ENCODE assay signal across 1 cellular context in the genomic region with DNA sequence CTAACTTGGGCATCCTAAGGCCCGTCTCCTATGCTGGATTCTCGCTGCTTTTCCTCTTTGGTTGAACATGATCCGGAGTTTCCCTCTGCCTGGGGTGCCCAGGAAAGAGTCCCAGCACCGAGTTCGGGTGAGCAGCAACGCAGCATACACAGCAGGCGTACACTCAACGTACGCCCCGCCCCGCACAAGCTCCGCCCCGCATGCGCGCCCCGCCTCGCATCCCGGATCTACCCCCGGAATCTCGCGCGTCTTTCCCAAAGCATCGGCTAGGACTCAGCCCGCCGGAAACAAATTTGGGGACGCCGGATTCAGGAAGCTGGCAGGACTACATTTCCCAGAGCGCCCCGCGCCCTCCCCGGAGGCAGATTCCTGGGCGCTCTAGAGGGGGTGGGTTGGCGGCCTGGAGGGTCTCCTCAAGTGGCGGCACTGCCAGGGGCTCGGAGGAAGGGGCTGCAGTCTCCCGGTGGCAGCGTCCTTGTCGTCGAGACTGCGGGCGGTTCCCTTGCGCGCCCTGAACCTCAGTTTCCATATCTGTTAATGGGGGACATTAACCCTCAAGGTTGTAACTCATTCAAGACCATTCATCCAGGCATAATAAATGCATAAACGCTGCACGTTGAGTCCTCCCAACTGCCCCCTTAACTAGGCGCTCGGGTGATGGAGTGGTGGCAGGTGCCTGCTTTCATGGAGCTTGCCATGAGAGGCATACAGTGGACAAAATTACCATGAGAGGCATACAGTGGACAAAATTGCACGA.
TF ChIP-seq lines count a peak whose summit lies in the region.

No MANE protein-coding gene starts in this region.

TF ChIP-seq in A549, 52 proteins besides CTCF, POLR2A, EP300 and RAD21 (continued from another document):
- TF ChIP-seq MYC (IDR thresholded peaks at IDR 0.05; ENCODE audit: borderline replicate concordance, low read length) (no peak), EHF (CRISPR knock-in tag; IDR thresholded peaks at IDR 0.05) (no peak), RARB (CRISPR knock-in tag; IDR thresholded peaks at IDR 0.05) (no peak), ZC3H11A (IDR thresholded peaks at IDR 0.05) (no peak), CHD2 (IDR thresholded peaks at IDR 0.05; ENCODE audit: low read length, partially characterized antibody) (peak; percentile 89), ESRRA (IDR thresholded peaks at IDR 0.05; ENCODE audit: borderline replicate concordance, low read length) (no peak), SREBF2 (IDR thresholded peaks at IDR 0.05) (no peak), EHMT2 (IDR thresholded peaks at IDR 0.05; ENCODE audit: low read depth) (no peak), SMC3 (IDR thresholded peaks at IDR 0.05) (no peak), CHD4 (IDR thresholded peaks at IDR 0.05; ENCODE audit: borderline replicate concordance) (peak; percentile 71; the same call in 1 of the 2 replicates), BCL3 (IDR thresholded peaks at IDR 0.05) (peak; percentile 75; the same call in 1 of the 3 replicates), GATA3 (IDR thresholded peaks at IDR 0.05; ENCODE audit: borderline replicate concordance) (no peak)
- TF ChIP-seq, protein P1, sequence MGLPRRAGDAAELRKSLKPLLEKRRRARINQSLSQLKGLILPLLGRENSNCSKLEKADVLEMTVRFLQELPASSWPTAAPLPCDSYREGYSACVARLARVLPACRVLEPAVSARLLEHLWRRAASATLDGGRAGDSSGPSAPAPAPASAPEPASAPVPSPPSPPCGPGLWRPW (IDR thresholded peaks at IDR 0.05) = no peak
- TF ChIP-seq, protein P2, sequence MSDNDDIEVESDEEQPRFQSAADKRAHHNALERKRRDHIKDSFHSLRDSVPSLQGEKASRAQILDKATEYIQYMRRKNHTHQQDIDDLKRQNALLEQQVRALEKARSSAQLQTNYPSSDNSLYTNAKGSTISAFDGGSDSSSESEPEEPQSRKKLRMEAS (IDR thresholded peaks at IDR 0.05) = peak; percentile 39; the same call in 1 of the 2 replicates
